Comparison of ENCODE assay signal across 24 cellular contexts in genomic region chr7:21454182-21454581, GRCh38. TPM values are rescaled to one million over a fixed set of nuclear protein-coding genes. Genes with fewer than 3 reads are reported as not detected.
DNase-seq lines count a peak whose midpoint lies in the region; ATAC-seq, FAIRE-seq and TF ChIP-seq lines count a peak whose summit lies in the region.
"Had no signal": no experiment of that assay in that cellular context is flagged by ENCODE, and none has a peak within 500 bp of the region (broad histone marks: within the 10 kb centered on the region; RNA-seq: fewer than 3 reads in every experiment).

No MANE protein-coding gene starts in this region.

- CTCF ChIA-PET in A549 (lab: Yijun Ruan, JAX) = interaction anchor here (0.6 to 1.0 kb wide), 3 partner anchors 10 to 376 kb away, joined by 3 read pairs; no protein-coding TSS in a partner anchor
- CTCF ChIA-PET in activated naive CD4-positive, alpha-beta T cell treated with anti-CD3 and anti-CD28 coated beads for 36 hours (lab: Charles Lee) = interaction anchor here (0.6 kb wide), 1 partner anchor 15 kb away, joined by 3 read pairs; no protein-coding TSS in a partner anchor

- H4K20me1 ChIP-seq in Karpas-422 (ENCODE audit: insufficient read depth, low read depth, low read length) = no peaks in the 10 kb centered on the region

- H3K9ac ChIP-seq in Karpas-422 (ENCODE audit: low read length) = no peak overlapping the region

- no peak for DNase-seq in A549 (ENCODE audit: low read depth in 1 of 2, low spot score in 1 of 2)
- DNase-seq in ELR (ENCODE audit: low read depth) = peak; percentile 10
- DNase-seq in Karpas-422 = peak; percentile 52
- DNase-seq in activated naive CD4-positive, alpha-beta T cell treated with anti-CD3 and anti-CD28 coated beads for 36 hours = no peak
- DNase-seq in NOMO-1 (lab: John Stamatoyannopoulos, UW; ENCODE audit: unreplicated experiment in 2 of 2) = no peak
- DNase-seq: CD4-positive, CD25-positive, alpha-beta regulatory T cell; COR-L47; DMS153; IMR-90; NCI-H1092 treated with DMSO at 0.1 percent for 48 hours; NCI-H1436 treated with DMSO at 0.1 percent for 48 hours; NCI-H2029 treated with DMSO at 0.1 percent for 48 hours; NCI-H2171; NCI-H345; NCI-H524; NCI-H774; NK-92 treated with Interleukin-12 subunit alpha and Interleukin-12 subunit beta, amount 100 ng/mL, for 24 hours; SHP77 had no signal

- H3K36me3 Mint-ChIP-seq in activated naive CD4-positive, alpha-beta T cell treated with anti-CD3 and anti-CD28 coated beads for 36 hours (ENCODE audit: low read depth) = peaks cover 50% of the 10 kb centered on the region

- H3K27ac ChIP-seq in A549 = no peak overlapping the region
- H3K27ac ChIP-seq in Karpas-422 (ENCODE audit: low read length) = no peak overlapping the region

- no peak for TF ChIP-seq CTCF in A549 (IDR thresholded peaks at IDR 0.05)

- FAIRE-seq in A549 (lab: Jason Lieb, UNC) = no peak
- peak; percentile 11 for FAIRE-seq in TTC549 (lab: Jason Lieb, UNC)
- FAIRE-seq: GM19239, H54 had no signal

- H3K4me3 ChIP-seq in A549 (no peak overlapping the region), Karpas-422 (ENCODE audit: low read length) (no peak overlapping the region)

- no peak overlapping the region for H3K4me3 Mint-ChIP-seq in activated naive CD4-positive, alpha-beta T cell treated with anti-CD3 and anti-CD28 coated beads for 36 hours
- H3K4me3 Mint-ChIP-seq: CD4-positive, CD25-positive, alpha-beta regulatory T cell; T-helper 1 cell treated with Interleukin-12 subunit alpha and Interleukin-12 subunit beta and Interleukin-4 antibody, amounts not matched to agents 30 μg/mL and 1 μg/mL, for 36 hours had no signal

- H3K9me2 ChIP-seq in Karpas-422 (replicated peaks; ENCODE audit: insufficient read depth, low read length) = no peaks in the 10 kb centered on the region

- H3K36me3 ChIP-seq in Karpas-422 (ENCODE audit: insufficient read depth, low read length) = peaks cover 27% of the 10 kb centered on the region

- peaks cover 18% of the 10 kb centered on the region for H3K9me3 Mint-ChIP-seq in activated naive CD4-positive, alpha-beta T cell treated with anti-CD3 and anti-CD28 coated beads for 36 hours

- no peaks in the 10 kb centered on the region for H3K27me3 ChIP-seq in Karpas-422 (ENCODE audit: low read length)

- intact Hi-C loops in activated naive CD4-positive, alpha-beta T cell treated with anti-CD3 and anti-CD28 coated beads for 36 hours (cut with micrococcal nuclease) = no loop called here

- H3K4me1 Mint-ChIP-seq in activated naive CD4-positive, alpha-beta T cell treated with anti-CD3 and anti-CD28 coated beads for 36 hours (ENCODE audit: low read depth) = peaks cover 9% of the 10 kb centered on the region

- H2AFZ ChIP-seq in Karpas-422 (ENCODE audit: low read length) = no peak overlapping the region

- no peak overlapping the region for H3K27ac Mint-ChIP-seq in activated naive CD4-positive, alpha-beta T cell treated with anti-CD3 and anti-CD28 coated beads for 36 hours
- H3K27ac Mint-ChIP-seq: T-helper 1 cell treated with Interleukin-12 subunit alpha and Interleukin-12 subunit beta and Interleukin-4 antibody, amounts not matched to agents 30 μg/mL and 1 μg/mL, for 36 hours had no signal

- H3K79me2 ChIP-seq in Karpas-422 (ENCODE audit: low read length) = peaks cover 43% of the 10 kb centered on the region

- no peak for TF ChIP-seq RAD21 in A549 (conservative IDR thresholded peaks at IDR 0.05 in 1 of 2, IDR thresholded peaks at IDR 0.05 in 1 of 2)

- H3K4me2 ChIP-seq in A549 (no peak overlapping the region), Karpas-422 (ENCODE audit: low read depth, low read length, poor library complexity, severe bottlenecking) (no peak overlapping the region)

- no peak for TF ChIP-seq POLR2A in A549 (IDR thresholded peaks at IDR 0.05; ENCODE audit: low read length)

- no peaks in the 10 kb centered on the region for H3K27me3 Mint-ChIP-seq in activated naive CD4-positive, alpha-beta T cell treated with anti-CD3 and anti-CD28 coated beads for 36 hours (ENCODE audit: low read depth)
- H3K27me3 Mint-ChIP-seq: CD4-positive, CD25-positive, alpha-beta regulatory T cell had no signal

- POLR2A ChIA-PET in A549 (lab: Yijun Ruan, JAX) = no interaction called here

- TF ChIP-seq EP300 in A549 (IDR thresholded peaks at IDR 0.05) = no peak

- H3K9me3 ChIP-seq in A549 (peaks cover 18% of the 10 kb centered on the region; the same call in 2 of the 3 replicates), Karpas-422 (ENCODE audit: low read length) (peaks cover 26% of the 10 kb centered on the region)

- ATAC-seq in A549 (no peak), GM21737 (IDR thresholded peaks at IDR 0.05; ENCODE audit: unreplicated experiment) (no peak), GM19452 (IDR thresholded peaks at IDR 0.05; ENCODE audit: unreplicated experiment) (no peak)

- H3K4me1 ChIP-seq in A549 (no peaks in the 10 kb centered on the region), Karpas-422 (ENCODE audit: low read length) (no peaks in the 10 kb centered on the region)

TF ChIP-seq in A549, 52 proteins besides CTCF, POLR2A, EP300 and RAD21:
- no peak for TF ChIP-seq REST (IDR thresholded peaks at IDR 0.05)
- TF ChIP-seq ZFP36 (IDR thresholded peaks at IDR 0.05; ENCODE audit: borderline replicate concordance, partially characterized antibody) = peak; percentile 83
- TF ChIP-seq BCL3 (IDR thresholded peaks at IDR 0.05) = no peak

RNA-seq across cellular contexts. Expression of gene SP4, which starts 26.3 kb away (rescaled TPM):
- polyA plus RNA-seq in A549 (2011; rRNA removed) (4.5 and 5.3 TPM in 2 replicates), A549 (2017; fragmentation: RNase III; extraction: RNeasy Plus Mini Kit Qiagen cat#74134 plus additional on column Dnase treatment) (1.8 to 2.3 TPM (median 1.9 TPM) in 3 replicates)
- polyA plus RNA-seq in A549 (2012; cell fraction: cytosol; rRNA removed) = 0.98 and 1.3 TPM in 2 replicates
- polyA plus RNA-seq in A549 (2012; cell fraction: nucleus; rRNA removed) = 1.2 and 2.7 TPM in 2 replicates
- polyA minus RNA-seq in A549 (2011; rRNA and poly(A)+ RNA removed) = 10.2 and 12.1 TPM in 2 replicates
- total RNA-seq in Karpas-422 (2014; rRNA removed; shearing (Covaris generic); ENCODE audit: low replicate concordance) = 8.9 and 33.4 TPM in 2 replicates
- 10 to 100 TPM; 13.3 to 15.4 TPM for total RNA-seq in activated naive CD4-positive, alpha-beta T cell treated with anti-CD3 and anti-CD28 coated beads for 36 hours

Comparison
In these comparisons a context has a peak if more than half of its experiments do, and no peak if none do; other contexts are left out.
1. DNase-seq: peak in ELR (single experiment) and Karpas-422 (single experiment); none in A549 (0 of 2), activated naive CD4-positive, alpha-beta T cell treated with anti-CD3 and anti-CD28 coated beads for 36 hours (single experiment) and NOMO-1 (0 of 2).